In genomic region chr5:179126506-179126991, GRCh38 we compare ENCODE assay signal across 10 cellular contexts.
"Had no signal": no experiment of that assay in that cellular context is flagged by ENCODE, and none has a peak within 500 bp of the region (broad histone marks: within the 10 kb centered on the region; RNA-seq: fewer than 3 reads in every experiment).

No MANE protein-coding gene starts in this region.

- ATAC-seq: activated CD4-positive, alpha-beta T cell treated with anti-CD3 and anti-CD28 coated beads for 36 hours; activated T-cell treated with anti-CD3 and anti-CD28 coated beads, Interleukin-2, amount 50 U/mL, for 4 hours; effector memory CD8-positive, alpha-beta T cell; left colon; psoas muscle; right cardiac atrium had no signal

- DNase-seq: activated CD4-positive, alpha-beta T cell treated with anti-CD3 and anti-CD28 coated beads for 36 hours; activated T-cell treated with anti-CD3 and anti-CD28 coated beads, Interleukin-2, amount 50 U/mL, for 4 hours; amniotic stem cell; effector memory CD8-positive, alpha-beta T cell; mammary epithelial cell; psoas muscle; right cardiac atrium; SW 1271; WERI-Rb-1 had no signal
